8 cellular contexts compared by ENCODE assay signal in the genomic region with DNA sequence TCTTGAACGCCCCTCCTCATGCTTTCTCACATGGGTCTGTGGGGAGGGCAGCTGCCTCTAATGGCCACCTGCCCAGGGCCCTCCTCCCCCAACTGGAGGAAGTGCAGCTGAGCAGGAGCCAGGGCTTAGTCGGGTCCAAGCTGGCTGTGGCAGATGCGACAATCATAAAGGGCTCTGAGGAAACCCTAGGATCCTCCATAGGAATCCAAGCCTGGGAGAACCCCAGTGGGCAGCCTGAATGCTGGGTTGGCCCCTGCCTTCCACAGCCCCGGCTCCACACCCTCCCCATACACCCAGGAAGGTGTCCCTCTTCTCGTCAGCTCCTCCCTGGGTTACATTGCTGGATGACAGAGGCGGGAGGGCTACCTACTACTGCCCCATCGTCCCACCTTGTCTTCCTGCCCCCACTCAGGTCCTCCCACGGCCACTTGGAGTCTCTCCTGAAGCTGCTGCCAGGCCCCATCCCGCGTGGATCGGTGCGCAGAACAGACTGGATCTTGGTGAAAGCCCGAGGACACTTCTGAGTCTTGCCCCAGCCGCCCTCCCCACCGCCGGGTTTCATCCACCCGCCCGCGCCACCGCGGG. TPM values are rescaled to one million over a fixed set of nuclear protein-coding genes. Genes with fewer than 3 reads are reported as not detected.
DNase-seq lines count a peak whose midpoint lies in the region; ATAC-seq, FAIRE-seq and TF ChIP-seq lines count a peak whose summit lies in the region.

No MANE protein-coding gene starts in this region.

- no peak overlapping the region for H2AFZ ChIP-seq in H1 (ENCODE audit: low read length)

- CTCF ChIA-PET in CD8-positive, alpha-beta memory T cell (lab: Charles Lee) = interaction anchor here (0.6 to 9.7 kb wide), 8 partner anchors 17 to 403 kb away, joined by 3 to 123 read pairs (median 4); partner anchors contain the start of genes FBXL8, TRADD and ZDHHC1
- CTCF ChIA-PET in H1 (lab: Charles Lee; ENCODE audit: partially characterized antibody) = interaction anchor here (0.6 to 10.2 kb wide), 37 partner anchors 9 to 273 kb away, joined by 3 to 89 read pairs (median 4); partner anchors contain the start of genes CES3, ELMO3, FBXL8 and NOL3

- no peaks in the 10 kb centered on the region for H3K36me3 Mint-ChIP-seq in CD8-positive, alpha-beta memory T cell

- ATAC-seq in GM18519 (IDR thresholded peaks at IDR 0.05; ENCODE audit: low FRiP score, unreplicated experiment) (no peak), HG03432 (IDR thresholded peaks at IDR 0.05; ENCODE audit: unreplicated experiment) (no peak)

- peaks cover 11% of the 10 kb centered on the region; the same call in 1 of the 2 replicates for H3K23me2 ChIP-seq in H1 (ENCODE audit: low read depth, low read length)

- DNase-seq in CD8-positive, alpha-beta memory T cell = no peak
- DNase-seq in NB4 (ENCODE audit: low read depth) = peak; percentile 36
- DNase-seq in H1 (ENCODE audit: low read depth in 1 of 2, low spot score in 2 of 2) = no peak
- DNase-seq in nucleus accumbens (lab: John Stamatoyannopoulos, UW) = peak in 38 of 56 donors; percentile 14 to 66 (median 33)
- DNase-seq in iPS-NIHi11 (ENCODE audit: low spot score) = no peak
- no peak for DNase-seq in NCI-H2171 (lab: John Stamatoyannopoulos, UW)

- H3K27ac ChIP-seq in CD8-positive, alpha-beta memory T cell (ENCODE audit: low read depth, low read length) = no peak overlapping the region
- H3K27ac ChIP-seq in H1 (ENCODE audit: low read depth, low read length) = no peak overlapping the region

- H3K4me3 Mint-ChIP-seq in CD8-positive, alpha-beta memory T cell = peak overlapping the region; percentile 23 to 80 (median 61)

- peaks cover 0 to 8% of the 10 kb centered on the region in 2 donors for H3K27me3 Mint-ChIP-seq in CD8-positive, alpha-beta memory T cell

- peaks cover 16% of the 10 kb centered on the region for H3K4me1 ChIP-seq in CD8-positive, alpha-beta memory T cell (ENCODE audit: insufficient read depth, low read length)
- H3K4me1 ChIP-seq in H1 (replicated peaks in 1 of 4; ENCODE audit: control insufficient read depth in 3 of 4, insufficient read depth in 4 of 4, low read length in 3 of 4) = peaks cover 0 to 6% (median 4%) of the 10 kb centered on the region in 4 experiments; a peak in 4 of 7 replicates

- H3K23ac ChIP-seq in H1 (ENCODE audit: insufficient read length) = no peak overlapping the region

- peak overlapping the region; percentile 39 for H4K8ac ChIP-seq in H1 (ENCODE audit: extremely low read depth, insufficient read depth, low read length)

- H3K9me3 Mint-ChIP-seq in CD8-positive, alpha-beta memory T cell = no peaks in the 10 kb centered on the region

- H2BK120ac ChIP-seq in H1 (replicated peaks; ENCODE audit: low read depth, low read length) = no peak overlapping the region

- H4K5ac ChIP-seq in H1 (ENCODE audit: insufficient read length, low read depth, low read length) = no peak overlapping the region

- H3K27me3 ChIP-seq in CD8-positive, alpha-beta memory T cell (ENCODE audit: insufficient read depth, low read length, poor library complexity, severe bottlenecking) = no peaks in the 10 kb centered on the region
- H3K27me3 ChIP-seq in H1 (replicated peaks in 1 of 4; ENCODE audit: control insufficient read depth in 3 of 4, extremely low read depth in 1 of 4, insufficient read depth in 3 of 4, low read length in 3 of 4) = peaks cover 16 to 37% (median 29%) of the 10 kb centered on the region in 4 experiments

- TF ChIP-seq EP300 in H1 (IDR thresholded peaks at IDR 0.05; ENCODE audit: borderline replicate concordance in 1 of 2, low read depth in 2 of 2, low read length in 2 of 2) = no peak

- H2AK5ac ChIP-seq in H1 (ENCODE audit: low read depth, low read length) = no peak overlapping the region

- no peak overlapping the region for H3K18ac ChIP-seq in H1 (ENCODE audit: extremely low read depth, low read length)

- POLR2A ChIA-PET in CD8-positive, alpha-beta memory T cell (lab: Charles Lee) = interaction anchor here (0.5 to 3.1 kb wide), 8 partner anchors 9 to 148 kb away, joined by 3 to 10 read pairs (median 7); partner anchors contain the start of genes CBFB, FBXL8 and TRADD
- POLR2A ChIA-PET in H1 (lab: Charles Lee; ENCODE audit: partially characterized antibody) = interaction anchor here (1.3 to 1.4 kb wide), 3 partner anchors 11 to 89 kb away, joined by 4 read pairs; no protein-coding TSS in a partner anchor

- no peaks in the 10 kb centered on the region for H3K9me3 ChIP-seq in CD8-positive, alpha-beta memory T cell (ENCODE audit: low read length)
- no peaks in the 10 kb centered on the region for H3K9me3 ChIP-seq in H1 (ENCODE audit: insufficient read depth in 2 of 2, low read depth in 1 of 2, low read length in 1 of 2)

- H3K27ac Mint-ChIP-seq in CD8-positive, alpha-beta memory T cell = no peak overlapping the region

- H3K4ac ChIP-seq in H1 (replicated peaks; ENCODE audit: insufficient read length, low read depth, low read length) = no peak overlapping the region

- no peak for TF ChIP-seq POLR2A in NB4 (IDR thresholded peaks at IDR 0.05; ENCODE audit: extremely low read depth, insufficient read length)
- TF ChIP-seq POLR2A in H1 (IDR thresholded peaks at IDR 0.05; ENCODE audit: control extremely low read depth in 1 of 2, low read depth in 2 of 2, low read length in 2 of 2) = no peak

- FAIRE-seq in H1 (lab: Jason Lieb, UNC) = no peak

- no peak overlapping the region for H3K14ac ChIP-seq in H1 (ENCODE audit: insufficient read length)

- H3K79me2 ChIP-seq in H1 (ENCODE audit: control insufficient read depth in 1 of 2, insufficient read depth in 2 of 2, low read length in 2 of 2) = no peaks in the 10 kb centered on the region

- H3K4me2 ChIP-seq in H1 (ENCODE audit: insufficient read depth in 1 of 2, low read depth in 2 of 2, low read length in 2 of 2) = peak overlapping the region; percentile 62 to 77

- no peaks in the 10 kb centered on the region for H3K79me1 ChIP-seq in H1 (ENCODE audit: low read depth, low read length)

- no peaks in the 10 kb centered on the region for H4K20me1 ChIP-seq in H1 (replicated peaks in 1 of 2; ENCODE audit: control insufficient read depth in 1 of 2, insufficient read depth in 2 of 2, low read length in 2 of 2)

- no peak overlapping the region for H2BK12ac ChIP-seq in H1 (ENCODE audit: low read depth, low read length)

- 17% methylated on average over 16 of the region's 21 CpGs; no CpG with 5 or more reads in 1 of the 2 experiments for WGBS in H1 (ENCODE audit: extremely low coverage in 1 of 2, insufficient coverage in 1 of 2, insufficient read length in 1 of 2, insufficient replicate concordance in 2 of 2, low coverage in 1 of 2, low lambda C conversion rate in 2 of 2, missing lambda C conversion rate in 1 of 2), 2 experiments

- no peak overlapping the region for H3K9ac ChIP-seq in H1 (replicated peaks in 1 of 4; ENCODE audit: extremely low read depth in 1 of 4, low read depth in 3 of 4, low read length in 3 of 4)

- H2BK15ac ChIP-seq in H1 (ENCODE audit: low read length) = no peak overlapping the region; the same call in 1 of the 2 replicates

- H3K56ac ChIP-seq in H1 (replicated peaks; ENCODE audit: insufficient read length, low read depth, low read length) = no peak overlapping the region

- H2BK5ac ChIP-seq in H1 (ENCODE audit: low read depth, low read length) = no peak overlapping the region

- H3K4me3 ChIP-seq in CD8-positive, alpha-beta memory T cell (ENCODE audit: low read length) = peak overlapping the region; percentile 53
- H3K4me3 ChIP-seq in NB4 (ENCODE audit: low read depth, low read length) = no peak overlapping the region
- H3K4me3 ChIP-seq in H1 (ENCODE audit: extremely low read depth in 1 of 4, insufficient read depth in 2 of 4, low read depth in 3 of 4, low read length in 4 of 4) = peak overlapping the region; percentile 21 to 61 (median 40); a peak in 7 of 8 replicates

- H3K36me3 ChIP-seq in CD8-positive, alpha-beta memory T cell (ENCODE audit: insufficient read depth, low read length) = no peaks in the 10 kb centered on the region
- H3K36me3 ChIP-seq in H1 (ENCODE audit: control insufficient read depth in 2 of 4, insufficient read depth in 4 of 4, low read length in 3 of 4) = no peaks in the 10 kb centered on the region

- H3K4me1 Mint-ChIP-seq in CD8-positive, alpha-beta memory T cell = peaks cover 2 to 10% (median 6%) of the 10 kb centered on the region in 3 donors

- H4K91ac ChIP-seq in H1 (replicated peaks; ENCODE audit: insufficient read length, low read length) = no peak overlapping the region

- H2BK20ac ChIP-seq in H1 (ENCODE audit: low read length) = no peak overlapping the region

- TF ChIP-seq CTCF in NB4 (IDR thresholded peaks at IDR 0.05; ENCODE audit: low read depth, low read length) (no peak), H1 (IDR thresholded peaks at IDR 0.05; ENCODE audit: control extremely low read depth in 1 of 3, insufficient read depth in 1 of 3, low read depth in 1 of 3, low read length in 3 of 3) (no peak)

- TF ChIP-seq RAD21 in H1 (IDR thresholded peaks at IDR 0.05 in 1 of 2, conservative IDR thresholded peaks at IDR 0.05 in 1 of 2; ENCODE audit: low read depth in 2 of 2, low read length in 2 of 2) = no peak

RNA-seq across cellular contexts. Expression of gene CBFB, which starts 15.6 kb away (rescaled TPM):
- total RNA-seq in CD8-positive, alpha-beta memory T cell = 100 to 1,000 TPM; 132 to 141 TPM
- 100 TPM for polyA plus RNA-seq in CD8-positive, alpha-beta memory T cell
- 31.6 and 34.3 TPM in 2 replicates for total RNA-seq in H1 (2021; fragmentation: NEBNext Ultra II Directional; extraction: Animal tissue kit (Norgen Biotek cat#: 25700))
- 8.0 and 11.5 TPM in 2 replicates for polyA plus RNA-seq in H1 (2011; rRNA removed)
- 15.3 TPM for polyA plus RNA-seq in H1 (2011; cell fraction: cytosol; rRNA removed)
- polyA plus RNA-seq in H1 (2011; cell fraction: nucleus; rRNA removed) = 4.1 TPM
- 27.8 to 34.2 TPM (median 32.1 TPM) in 4 replicates for polyA plus RNA-seq in H1 (2012, experiment 1 of 2)
- polyA plus RNA-seq in H1 (2012, experiment 2 of 2) = 2.8 TPM
- polyA plus RNA-seq in H1 (2013, experiment 1 of 2) = 23.0 TPM
- 24.7 TPM for polyA plus RNA-seq in H1 (2013, experiment 2 of 2)
- polyA minus RNA-seq in H1 (2011; rRNA and poly(A)+ RNA removed) = 10.0 and 10.5 TPM in 2 replicates
- 16.9 TPM for polyA minus RNA-seq in H1 (2011; cell fraction: cytosol; rRNA and poly(A)+ RNA removed)
- polyA minus RNA-seq in H1 (2011; cell fraction: nucleus; rRNA and poly(A)+ RNA removed) = 9.0 TPM

RNA-seq across cellular contexts. Expression of gene CES4A, which starts 24.9 kb away (rescaled TPM):
- total RNA-seq in CD8-positive, alpha-beta memory T cell = 1 to 10 TPM; 4.2 to 5.1 TPM
- 1.7 TPM for polyA plus RNA-seq in CD8-positive, alpha-beta memory T cell
- total RNA-seq in H1 (2021; fragmentation: NEBNext Ultra II Directional; extraction: Animal tissue kit (Norgen Biotek cat#: 25700)) = 0.93 TPM in 1 of 2 replicates, not detected in the other
- polyA plus RNA-seq in H1 (2011; rRNA removed) = 0.88 and 1.5 TPM in 2 replicates
- polyA plus RNA-seq in H1 (2011; cell fraction: cytosol; rRNA removed) = 0.52 TPM
- 2.1 TPM for polyA plus RNA-seq in H1 (2011; cell fraction: nucleus; rRNA removed)
- polyA plus RNA-seq in H1 (2012, experiment 1 of 2) = 0.47 to 1.1 TPM (median 0.92 TPM) in 4 replicates
- polyA plus RNA-seq in H1 (2012, experiment 2 of 2) = not detected
- polyA plus RNA-seq in H1 (2013, experiment 1 of 2) = 0.34 TPM
- 0.22 TPM for polyA plus RNA-seq in H1 (2013, experiment 2 of 2)
- polyA minus RNA-seq in H1 (2011; rRNA and poly(A)+ RNA removed) = 0.47 and 1.2 TPM in 2 replicates
- not detected for polyA minus RNA-seq in H1 (2011; cell fraction: cytosol; rRNA and poly(A)+ RNA removed)
- polyA minus RNA-seq in H1 (2011; cell fraction: nucleus; rRNA and poly(A)+ RNA removed) = 0.60 TPM

RNA-seq across cellular contexts. Expression of gene CES3, which starts 52.3 kb away (rescaled TPM):
- total RNA-seq in CD8-positive, alpha-beta memory T cell = under 1 TPM; 0.16 to 0.24 TPM
- not detected for polyA plus RNA-seq in CD8-positive, alpha-beta memory T cell
- total RNA-seq in H1 (2021; fragmentation: NEBNext Ultra II Directional; extraction: Animal tissue kit (Norgen Biotek cat#: 25700)) = 1.6 and 1.7 TPM in 2 replicates
- polyA plus RNA-seq in H1 (2011; rRNA removed) = 2.2 and 2.8 TPM in 2 replicates
- 3.4 TPM for polyA plus RNA-seq in H1 (2011; cell fraction: cytosol; rRNA removed)
- 13.2 TPM for polyA plus RNA-seq in H1 (2011; cell fraction: nucleus; rRNA removed)
- polyA plus RNA-seq in H1 (2012, experiment 1 of 2) = 1.1 to 3.7 TPM (median 2.0 TPM) in 4 replicates
- polyA plus RNA-seq in H1 (2012, experiment 2 of 2) = 0.67 TPM
- 1.7 TPM for polyA plus RNA-seq in H1 (2013, experiment 1 of 2)
- 1.3 TPM for polyA plus RNA-seq in H1 (2013, experiment 2 of 2)
- polyA minus RNA-seq in H1 (2011; rRNA and poly(A)+ RNA removed) = 2.4 and 2.9 TPM in 2 replicates
- polyA minus RNA-seq in H1 (2011; cell fraction: cytosol; rRNA and poly(A)+ RNA removed) = 0.59 TPM
- polyA minus RNA-seq in H1 (2011; cell fraction: nucleus; rRNA and poly(A)+ RNA removed) = 12.5 TPM

Comparison
In these comparisons a context has a peak if more than half of its experiments do, and no peak if none do; other contexts are left out.
1. DNase-seq: peak in NB4 (single experiment) and nucleus accumbens (38 of 56); none in CD8-positive, alpha-beta memory T cell (0 of 5), H1 (0 of 2), iPS-NIHi11 (single experiment) and NCI-H2171 (single experiment).